Comparison of ENCODE assay signal across 1 cellular context in the genomic region with DNA sequence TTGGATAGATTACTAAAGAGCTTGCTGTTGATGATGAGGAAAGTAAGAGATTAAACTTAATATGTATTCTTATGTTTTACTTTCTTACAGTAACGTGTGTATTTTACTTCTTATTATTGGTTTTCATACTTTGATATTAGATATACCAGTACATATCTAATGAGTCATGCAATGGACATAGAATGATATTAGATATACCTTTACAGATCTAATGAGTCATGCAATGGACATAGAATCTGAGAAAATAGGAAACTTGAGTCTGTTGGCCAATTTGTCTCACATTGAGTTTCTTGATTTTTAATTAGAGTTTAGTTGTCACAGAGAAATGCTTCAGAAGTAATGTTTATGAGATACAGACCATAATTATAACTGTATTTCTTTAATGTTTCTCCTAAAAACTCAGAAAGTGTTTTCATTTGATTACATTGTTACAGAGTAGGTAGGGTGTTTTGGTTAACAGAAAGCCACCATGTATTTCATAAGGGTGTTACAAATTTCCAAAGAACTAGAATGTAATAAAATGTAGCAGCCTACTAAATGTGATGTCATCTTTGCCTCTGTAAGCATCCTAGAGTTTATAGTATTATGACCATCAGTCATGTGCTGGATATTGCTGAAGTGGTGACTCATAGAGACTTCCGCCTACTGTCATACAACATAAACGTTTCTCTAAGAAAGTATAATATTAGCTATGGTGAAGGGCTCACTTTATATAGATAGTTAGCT.
A peak's percentile ranks its signal among the peaks of the same experiment; 100 is the strongest.
TF ChIP-seq lines count a peak whose summit lies in the region.

No MANE protein-coding gene starts in this region.

TF ChIP-seq in K562, 482 proteins besides CTCF, POLR2A, EP300 and RAD21 (continued from another document and continues in another):
- TF ChIP-seq, protein P1, sequence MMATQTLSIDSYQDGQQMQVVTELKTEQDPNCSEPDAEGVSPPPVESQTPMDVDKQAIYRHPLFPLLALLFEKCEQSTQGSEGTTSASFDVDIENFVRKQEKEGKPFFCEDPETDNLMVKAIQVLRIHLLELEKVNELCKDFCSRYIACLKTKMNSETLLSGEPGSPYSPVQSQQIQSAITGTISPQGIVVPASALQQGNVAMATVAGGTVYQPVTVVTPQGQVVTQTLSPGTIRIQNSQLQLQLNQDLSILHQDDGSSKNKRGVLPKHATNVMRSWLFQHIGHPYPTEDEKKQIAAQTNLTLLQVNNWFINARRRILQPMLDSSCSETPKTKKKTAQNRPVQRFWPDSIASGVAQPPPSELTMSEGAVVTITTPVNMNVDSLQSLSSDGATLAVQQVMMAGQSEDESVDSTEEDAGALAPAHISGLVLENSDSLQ (IDR thresholded peaks at IDR 0.05), result 0 out of 2 replicates have a peak, but pooled peaks have one; percentile 8
- no peak for TF ChIP-seq STAT5A (IDR thresholded peaks at IDR 0.05; ENCODE audit: borderline replicate concordance, low read length)
- TF ChIP-seq, protein P2, sequence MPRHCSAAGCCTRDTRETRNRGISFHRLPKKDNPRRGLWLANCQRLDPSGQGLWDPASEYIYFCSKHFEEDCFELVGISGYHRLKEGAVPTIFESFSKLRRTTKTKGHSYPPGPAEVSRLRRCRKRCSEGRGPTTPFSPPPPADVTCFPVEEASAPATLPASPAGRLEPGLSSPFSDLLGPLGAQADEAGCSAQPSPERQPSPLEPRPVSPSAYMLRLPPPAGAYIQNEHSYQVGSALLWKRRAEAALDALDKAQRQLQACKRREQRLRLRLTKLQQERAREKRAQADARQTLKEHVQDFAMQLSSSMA (CRISPR knock-in tag; IDR thresholded peaks at IDR 0.05), result no peak
- peak; percentile 42; the same call in 1 of the 2 replicates for TF ChIP-seq BHLHE40 (IDR thresholded peaks at IDR 0.05; ENCODE audit: low read length)
- TF ChIP-seq DIDO1 (tag; IDR thresholded peaks at IDR 0.05; ENCODE audit: low read depth), result no peak
- TF ChIP-seq RBM34 (IDR thresholded peaks at IDR 0.05; ENCODE audit: borderline replicate concordance, insufficient read depth, low read length), result no peak
- TF ChIP-seq ZNF707 (CRISPR knock-in tag; conservative IDR thresholded peaks at IDR 0.05), result no peak
- no peak for TF ChIP-seq MTA1 (IDR thresholded peaks at IDR 0.05; ENCODE audit: borderline replicate concordance)
- TF ChIP-seq, protein P3, sequence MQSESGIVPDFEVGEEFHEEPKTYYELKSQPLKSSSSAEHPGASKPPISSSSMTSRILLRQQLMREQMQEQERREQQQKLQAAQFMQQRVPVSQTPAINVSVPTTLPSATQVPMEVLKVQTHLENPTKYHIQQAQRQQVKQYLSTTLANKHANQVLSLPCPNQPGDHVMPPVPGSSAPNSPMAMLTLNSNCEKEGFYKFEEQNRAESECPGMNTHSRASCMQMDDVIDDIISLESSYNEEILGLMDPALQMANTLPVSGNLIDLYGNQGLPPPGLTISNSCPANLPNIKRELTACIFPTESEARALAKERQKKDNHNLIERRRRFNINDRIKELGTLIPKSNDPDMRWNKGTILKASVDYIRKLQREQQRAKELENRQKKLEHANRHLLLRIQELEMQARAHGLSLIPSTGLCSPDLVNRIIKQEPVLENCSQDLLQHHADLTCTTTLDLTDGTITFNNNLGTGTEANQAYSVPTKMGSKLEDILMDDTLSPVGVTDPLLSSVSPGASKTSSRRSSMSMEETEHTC (IDR thresholded peaks at IDR 0.05), result peak; percentile 47; the same call in 1 of the 2 replicates
- TF ChIP-seq SP1 (CRISPR knock-in tag; IDR thresholded peaks at IDR 0.05), result no peak
- TF ChIP-seq JUND (IDR thresholded peaks at IDR 0.05; ENCODE audit: borderline replicate concordance, low read depth, low read length), result peak; percentile 86
- TF ChIP-seq JUND (tag; IDR thresholded peaks at IDR 0.05; ENCODE audit: borderline replicate concordance, low read depth, low read length), result peak; percentile 85
- TF ChIP-seq ATF1 (CRISPR knock-in tag; IDR thresholded peaks at IDR 0.05), result no peak
- peak; percentile 59 for TF ChIP-seq ATF1 (tag; IDR thresholded peaks at IDR 0.05)
- 0 out of 2 replicates have a peak, but pooled peaks have one; percentile 38 for TF ChIP-seq ZNF589 (CRISPR knock-in tag; IDR thresholded peaks at IDR 0.05; ENCODE audit: low read depth)
- TF ChIP-seq FIP1L1 (IDR thresholded peaks at IDR 0.05; ENCODE audit: low read depth, low read length, poor library complexity, severe bottlenecking), result no peak
- TF ChIP-seq, protein P4, sequence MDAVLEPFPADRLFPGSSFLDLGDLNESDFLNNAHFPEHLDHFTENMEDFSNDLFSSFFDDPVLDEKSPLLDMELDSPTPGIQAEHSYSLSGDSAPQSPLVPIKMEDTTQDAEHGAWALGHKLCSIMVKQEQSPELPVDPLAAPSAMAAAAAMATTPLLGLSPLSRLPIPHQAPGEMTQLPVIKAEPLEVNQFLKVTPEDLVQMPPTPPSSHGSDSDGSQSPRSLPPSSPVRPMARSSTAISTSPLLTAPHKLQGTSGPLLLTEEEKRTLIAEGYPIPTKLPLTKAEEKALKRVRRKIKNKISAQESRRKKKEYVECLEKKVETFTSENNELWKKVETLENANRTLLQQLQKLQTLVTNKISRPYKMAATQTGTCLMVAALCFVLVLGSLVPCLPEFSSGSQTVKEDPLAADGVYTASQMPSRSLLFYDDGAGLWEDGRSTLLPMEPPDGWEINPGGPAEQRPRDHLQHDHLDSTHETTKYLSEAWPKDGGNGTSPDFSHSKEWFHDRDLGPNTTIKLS (IDR thresholded peaks at IDR 0.05; ENCODE audit: borderline replicate concordance, low read depth), result no peak
- no peak for TF ChIP-seq ZNF175 (CRISPR knock-in tag; IDR thresholded peaks at IDR 0.05; ENCODE audit: low read depth)
- TF ChIP-seq ZNF311 (CRISPR knock-in tag; IDR thresholded peaks at IDR 0.05), result no peak
- TF ChIP-seq ZFP36 (IDR thresholded peaks at IDR 0.05; ENCODE audit: low read depth, low read length, partially characterized antibody), result no peak
- TF ChIP-seq SMARCC2 (IDR thresholded peaks at IDR 0.05; ENCODE audit: low read depth), result peak; percentile 45; the same call in 1 of the 2 replicates
- no peak for TF ChIP-seq ZNF134 (CRISPR knock-in tag; conservative IDR thresholded peaks at IDR 0.05)
- peak; percentile 56; the same call in 1 of the 2 replicates for TF ChIP-seq ATF7 (IDR thresholded peaks at IDR 0.05)
- peak; percentile 82 for TF ChIP-seq FOSL1 (tag; conservative IDR thresholded peaks at IDR 0.05)
- TF ChIP-seq MAFK (IDR thresholded peaks at IDR 0.05; ENCODE audit: low read length), result no peak
- no peak for TF ChIP-seq ZKSCAN3 (CRISPR knock-in tag; IDR thresholded peaks at IDR 0.05)
- no peak for TF ChIP-seq RBBP5 (IDR thresholded peaks at IDR 0.05; ENCODE audit: borderline replicate concordance, insufficient read depth, low read length, poor library complexity, severe bottlenecking)
- no peak for TF ChIP-seq TAF9B (IDR thresholded peaks at IDR 0.05; ENCODE audit: partially characterized antibody)
- TF ChIP-seq RBM25 (IDR thresholded peaks at IDR 0.05; ENCODE audit: low read depth, low read length, severe bottlenecking), result no peak
- TF ChIP-seq MTA2 (IDR thresholded peaks at IDR 0.05; ENCODE audit: low read depth), result no peak
- no peak for TF ChIP-seq FOXJ2 (tag; IDR thresholded peaks at IDR 0.05)
- TF ChIP-seq, protein P5, sequence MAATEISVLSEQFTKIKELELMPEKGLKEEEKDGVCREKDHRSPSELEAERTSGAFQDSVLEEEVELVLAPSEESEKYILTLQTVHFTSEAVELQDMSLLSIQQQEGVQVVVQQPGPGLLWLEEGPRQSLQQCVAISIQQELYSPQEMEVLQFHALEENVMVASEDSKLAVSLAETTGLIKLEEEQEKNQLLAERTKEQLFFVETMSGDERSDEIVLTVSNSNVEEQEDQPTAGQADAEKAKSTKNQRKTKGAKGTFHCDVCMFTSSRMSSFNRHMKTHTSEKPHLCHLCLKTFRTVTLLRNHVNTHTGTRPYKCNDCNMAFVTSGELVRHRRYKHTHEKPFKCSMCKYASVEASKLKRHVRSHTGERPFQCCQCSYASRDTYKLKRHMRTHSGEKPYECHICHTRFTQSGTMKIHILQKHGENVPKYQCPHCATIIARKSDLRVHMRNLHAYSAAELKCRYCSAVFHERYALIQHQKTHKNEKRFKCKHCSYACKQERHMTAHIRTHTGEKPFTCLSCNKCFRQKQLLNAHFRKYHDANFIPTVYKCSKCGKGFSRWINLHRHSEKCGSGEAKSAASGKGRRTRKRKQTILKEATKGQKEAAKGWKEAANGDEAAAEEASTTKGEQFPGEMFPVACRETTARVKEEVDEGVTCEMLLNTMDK (IDR thresholded peaks at IDR 0.05; ENCODE audit: borderline replicate concordance, insufficient read depth, low read depth, low read length, poor library complexity, severe bottlenecking), result no peak
- TF ChIP-seq, protein P6, sequence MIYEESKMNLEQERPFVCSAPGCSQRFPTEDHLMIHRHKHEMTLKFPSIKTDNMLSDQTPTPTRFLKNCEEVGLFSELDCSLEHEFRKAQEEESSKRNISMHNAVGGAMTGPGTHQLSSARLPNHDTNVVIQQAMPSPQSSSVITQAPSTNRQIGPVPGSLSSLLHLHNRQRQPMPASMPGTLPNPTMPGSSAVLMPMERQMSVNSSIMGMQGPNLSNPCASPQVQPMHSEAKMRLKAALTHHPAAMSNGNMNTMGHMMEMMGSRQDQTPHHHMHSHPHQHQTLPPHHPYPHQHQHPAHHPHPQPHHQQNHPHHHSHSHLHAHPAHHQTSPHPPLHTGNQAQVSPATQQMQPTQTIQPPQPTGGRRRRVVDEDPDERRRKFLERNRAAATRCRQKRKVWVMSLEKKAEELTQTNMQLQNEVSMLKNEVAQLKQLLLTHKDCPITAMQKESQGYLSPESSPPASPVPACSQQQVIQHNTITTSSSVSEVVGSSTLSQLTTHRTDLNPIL (CRISPR knock-in tag; IDR thresholded peaks at IDR 0.05), result no peak
- TF ChIP-seq ZNF354B (CRISPR knock-in tag; IDR thresholded peaks at IDR 0.05), result no peak
- no peak for TF ChIP-seq CEBPG (CRISPR knock-in tag; IDR thresholded peaks at IDR 0.05)
- peak in 1 of 2 experiments; percentile 59; a peak in 1 of 4 replicates for TF ChIP-seq CEBPG (tag; conservative IDR thresholded peaks at IDR 0.05 in 1 of 2, IDR thresholded peaks at IDR 0.05 in 1 of 2)
- no peak for TF ChIP-seq MECOM (CRISPR knock-in tag; IDR thresholded peaks at IDR 0.05)
- TF ChIP-seq, protein P7, sequence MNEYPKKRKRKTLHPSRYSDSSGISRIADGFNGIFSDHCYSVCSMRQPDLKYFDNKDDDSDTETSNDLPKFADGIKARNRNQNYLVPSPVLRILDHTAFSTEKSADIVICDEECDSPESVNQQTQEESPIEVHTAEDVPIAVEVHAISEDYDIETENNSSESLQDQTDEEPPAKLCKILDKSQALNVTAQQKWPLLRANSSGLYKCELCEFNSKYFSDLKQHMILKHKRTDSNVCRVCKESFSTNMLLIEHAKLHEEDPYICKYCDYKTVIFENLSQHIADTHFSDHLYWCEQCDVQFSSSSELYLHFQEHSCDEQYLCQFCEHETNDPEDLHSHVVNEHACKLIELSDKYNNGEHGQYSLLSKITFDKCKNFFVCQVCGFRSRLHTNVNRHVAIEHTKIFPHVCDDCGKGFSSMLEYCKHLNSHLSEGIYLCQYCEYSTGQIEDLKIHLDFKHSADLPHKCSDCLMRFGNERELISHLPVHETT (CRISPR knock-in tag; conservative IDR thresholded peaks at IDR 0.05 in 1 of 2, IDR thresholded peaks at IDR 0.05 in 1 of 2), result no peak
- TF ChIP-seq MEIS2 (IDR thresholded peaks at IDR 0.05; ENCODE audit: partially characterized antibody), result peak; percentile 31
- TF ChIP-seq JUN (IDR thresholded peaks at IDR 0.05; ENCODE audit: borderline replicate concordance, low read depth, low read length), result peak; percentile 74
- no peak for TF ChIP-seq JUN (CRISPR knock-in tag; IDR thresholded peaks at IDR 0.05; ENCODE audit: borderline replicate concordance)
- TF ChIP-seq, protein P8, sequence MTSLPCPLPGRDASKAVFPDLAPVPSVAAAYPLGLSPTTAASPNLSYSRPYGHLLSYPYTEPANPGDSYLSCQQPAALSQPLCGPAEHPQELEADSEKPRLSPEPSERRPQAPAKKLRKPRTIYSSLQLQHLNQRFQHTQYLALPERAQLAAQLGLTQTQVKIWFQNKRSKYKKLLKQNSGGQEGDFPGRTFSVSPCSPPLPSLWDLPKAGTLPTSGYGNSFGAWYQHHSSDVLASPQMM (CRISPR knock-in tag; IDR thresholded peaks at IDR 0.05), result no peak
- TF ChIP-seq ETV1 (tag; conservative IDR thresholded peaks at IDR 0.05; ENCODE audit: low read depth), result 0 out of 2 replicates have a peak, but pooled peaks have one; percentile 20
- TF ChIP-seq, protein P9, sequence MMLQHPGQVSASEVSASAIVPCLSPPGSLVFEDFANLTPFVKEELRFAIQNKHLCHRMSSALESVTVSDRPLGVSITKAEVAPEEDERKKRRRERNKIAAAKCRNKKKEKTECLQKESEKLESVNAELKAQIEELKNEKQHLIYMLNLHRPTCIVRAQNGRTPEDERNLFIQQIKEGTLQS (IDR thresholded peaks at IDR 0.05), result peak; percentile 93
- TF ChIP-seq, protein P9 (CRISPR knock-in tag; conservative IDR thresholded peaks at IDR 0.05), result no peak
